In genomic region chr11:76232026-76232665, GRCh38 we compare ENCODE assay signal across 12 cellular contexts. TPM values are rescaled to one million over a fixed set of nuclear protein-coding genes. Genes with fewer than 3 reads are reported as not detected.
A peak's percentile ranks its signal among the peaks of the same experiment; 100 is the strongest.
DNase-seq lines count a peak whose midpoint lies in the region; TF ChIP-seq lines count a peak whose summit lies in the region.
"Had no signal": no experiment of that assay in that cellular context is flagged by ENCODE, and none has a peak within 500 bp of the region (broad histone marks: within the 10 kb centered on the region; RNA-seq: fewer than 3 reads in every experiment).

No MANE protein-coding gene starts in this region.

- no peak overlapping the region for H3K27ac Mint-ChIP-seq in CD14-positive monocyte
- H3K27ac Mint-ChIP-seq: stimulated activated naive CD8-positive, alpha-beta T cell treated with anti-CD3 and anti-CD28 coated beads, Interleukin-15, Interleukin-2, amounts not matched to agents 100 ng/mL and 50 ng/mL, for 24 hours had no signal

- peaks cover 45% of the 10 kb centered on the region for H3K4me1 Mint-ChIP-seq in CD14-positive monocyte

- no peak overlapping the region for H3K27ac ChIP-seq in BLaER1 treated with 17β-estradiol and CSF1 and Interleukin-3, amounts not matched to agents 10 nM and 100 nM
- no peak overlapping the region for H3K27ac ChIP-seq in HEK293 (ENCODE audit: extremely low read depth, low read depth, low read length)
- H3K27ac ChIP-seq in effector memory CD4-positive, alpha-beta T cell (ENCODE audit: insufficient read depth, low read length, poor library complexity, severe bottlenecking), result no peak overlapping the region

- peaks cover 0 to 2% (median 0%) of the 10 kb centered on the region in 7 donors for H3K9me3 Mint-ChIP-seq in CD14-positive monocyte
- H3K9me3 Mint-ChIP-seq: stimulated activated naive CD8-positive, alpha-beta T cell treated with anti-CD3 and anti-CD28 coated beads, Interleukin-15, Interleukin-2, amounts not matched to agents 100 ng/mL and 50 ng/mL, for 24 hours had no signal

- POLR2A ChIA-PET in HEK293 (lab: Yijun Ruan, JAX), result no interaction called here

- peak overlapping the region in 1 of 10 experiments; percentile 4; a peak in 1 of 20 replicates for H3K4me3 ChIP-seq in BLaER1 treated with 17β-estradiol and CSF1 and Interleukin-3, amounts not matched to agents 10 nM and 100 nM
- H3K4me3 ChIP-seq in HEK293 (ENCODE audit: low read depth, low read length), result no peak overlapping the region
- peak overlapping the region; percentile 7 for H3K4me3 ChIP-seq in effector memory CD4-positive, alpha-beta T cell (ENCODE audit: insufficient read depth, low read depth, low read length, poor library complexity, severe bottlenecking)
- H3K4me3 ChIP-seq in BE2C (ENCODE audit: low read depth, low read length), result no peak overlapping the region

- H3K27me3 ChIP-seq in BLaER1 treated with 17β-estradiol and CSF1 and Interleukin-3, amounts not matched to agents 10 nM and 100 nM, result peaks cover 0 to 15% (median 7%) of the 10 kb centered on the region in 11 experiments; a peak in 9 of 22 replicates
- H3K27me3 ChIP-seq in effector memory CD4-positive, alpha-beta T cell (replicated peaks; ENCODE audit: control insufficient read depth, insufficient read depth, low read length, poor library complexity, severe bottlenecking), result no peaks in the 10 kb centered on the region
- H3K27me3 ChIP-seq in BE2C, result no peaks in the 10 kb centered on the region

- TF ChIP-seq CTCF in HEK293 (tag by site-specific recombination; IDR thresholded peaks at IDR 0.05) (no peak), CD14-positive monocyte (IDR thresholded peaks at IDR 0.05) (no peak), BE2C (IDR thresholded peaks at IDR 0.05; ENCODE audit: low read depth, low read length) (no peak)

- H3K9me3 ChIP-seq in BLaER1 treated with 17β-estradiol and CSF1 and Interleukin-3, amounts not matched to agents 10 nM and 100 nM (replicated peaks in 1 of 11), result no peaks in the 10 kb centered on the region
- H3K9me3 ChIP-seq in HEK293 (ENCODE audit: control insufficient read depth, insufficient read depth, low read depth, low read length) (no peaks in the 10 kb centered on the region), BE2C (no peaks in the 10 kb centered on the region)
- H3K9me3 ChIP-seq in effector memory CD4-positive, alpha-beta T cell (ENCODE audit: control insufficient read depth, low read length), result no peaks in the 10 kb centered on the region

- intact Hi-C loops in CD14-positive monocyte (cut with micrococcal nuclease), result loop anchor here in 1 of 2 donors (10.0 kb wide), 1 partner anchor 153 kb away; the partner anchor contains the start of genes GVQW3 and THAP12

- no peaks in the 10 kb centered on the region for H3K36me3 ChIP-seq in BLaER1 treated with 17β-estradiol and CSF1 and Interleukin-3, amounts not matched to agents 10 nM and 100 nM
- H3K36me3 ChIP-seq in HEK293 (ENCODE audit: control insufficient read depth in 2 of 2, insufficient read depth in 1 of 2, low read length in 2 of 2) (no peaks in the 10 kb centered on the region), BE2C (no peaks in the 10 kb centered on the region)
- no peaks in the 10 kb centered on the region for H3K36me3 ChIP-seq in effector memory CD4-positive, alpha-beta T cell (ENCODE audit: control insufficient read depth, insufficient read depth, low read length)

- H3K4me3 Mint-ChIP-seq in CD14-positive monocyte, result no peak overlapping the region
- H3K4me3 Mint-ChIP-seq: stimulated activated naive CD8-positive, alpha-beta T cell treated with anti-CD3 and anti-CD28 coated beads, Interleukin-15, Interleukin-2, amounts not matched to agents 100 ng/mL and 50 ng/mL, for 24 hours had no signal

- H3K36me3 Mint-ChIP-seq in CD14-positive monocyte, result no peaks in the 10 kb centered on the region

- H3K4me1 ChIP-seq in BLaER1 treated with 17β-estradiol and CSF1 and Interleukin-3, amounts not matched to agents 10 nM and 100 nM, result peaks cover 34 to 72% (median 59%) of the 10 kb centered on the region in 10 experiments
- H3K4me1 ChIP-seq in HEK293 (ENCODE audit: control insufficient read depth, insufficient read depth, low read length), result no peaks in the 10 kb centered on the region
- H3K4me1 ChIP-seq in effector memory CD4-positive, alpha-beta T cell (ENCODE audit: control insufficient read depth, insufficient read depth, low read length, poor library complexity, severe bottlenecking), result peaks cover 22% of the 10 kb centered on the region
- H3K4me1 ChIP-seq in BE2C, result peaks cover 24% of the 10 kb centered on the region

- CTCF ChIA-PET in HEK293 (lab: Yijun Ruan, JAX), result interaction anchor here (0.5 to 0.6 kb wide), 3 partner anchors 27 to 118 kb away, joined by 3 to 4 read pairs (median 3); no protein-coding TSS in a partner anchor

- DNase-seq in activated CD4-positive, alpha-beta T cell treated with anti-CD3 and anti-CD28 coated beads, Interleukin-2, amount 50 U/mL, for 48 hours, result peak; percentile 36 to 43
- DNase-seq in effector memory CD4-positive, alpha-beta T cell, result peak; percentile 6 to 24 (median 11)
- DNase-seq in CD14-positive monocyte (ENCODE audit: low spot score) (no peak), BE2C (no peak), COLO668 (lab: John Stamatoyannopoulos, UW; ENCODE audit: unreplicated experiment) (no peak), NCI-H774 (lab: John Stamatoyannopoulos, UW) (no peak)
- DNase-seq: hypothalamus, Karpas-422, NCI-H446 treated with DMSO at 0.1 percent for 48 hours had no signal

- H3K9ac ChIP-seq in BLaER1 treated with 17β-estradiol and CSF1 and Interleukin-3, amounts not matched to agents 10 nM and 100 nM, result peak overlapping the region in 5 of 11 experiments; percentile 11 to 41 (median 26); a peak in 5 of 22 replicates

- peak overlapping the region; percentile 26 to 99 (median 97); a peak in 21 of 22 replicates for H3K4me2 ChIP-seq in BLaER1 treated with 17β-estradiol and CSF1 and Interleukin-3, amounts not matched to agents 10 nM and 100 nM

- peaks cover 0 to 10% (median 4%) of the 10 kb centered on the region in 3 donors for H3K27me3 Mint-ChIP-seq in CD14-positive monocyte (ENCODE audit: low read depth in 3 of 3)

- no peaks in the 10 kb centered on the region for H4K20me1 ChIP-seq in BLaER1 treated with 17β-estradiol and CSF1 and Interleukin-3, amounts not matched to agents 10 nM and 100 nM

TF ChIP-seq in HEK293, 187 proteins besides CTCF, POLR2A, EP300 and RAD21 (continues in another document):
- TF ChIP-seq ZNF292 (tag by site-specific recombination; IDR thresholded peaks at IDR 0.05; ENCODE audit: borderline replicate concordance, low read depth) (no peak), ZIC2 (tag by site-specific recombination; IDR thresholded peaks at IDR 0.05) (peak; percentile 46), TSHZ1 (tag by site-specific recombination; IDR thresholded peaks at IDR 0.05; ENCODE audit: borderline replicate concordance) (no peak), ZNF391 (tag by site-specific recombination; IDR thresholded peaks at IDR 0.05; ENCODE audit: borderline replicate concordance, low read depth) (no peak), ZBTB11 (tag by site-specific recombination; conservative IDR thresholded peaks at IDR 0.05; ENCODE audit: low read depth) (no peak)

RNA-seq across cellular contexts. Expression of gene WNT11, which starts 25.8 kb away (rescaled TPM):
- under 1 TPM; 0.09 to 0.24 TPM for polyA plus RNA-seq in CD14-positive monocyte
- polyA plus RNA-seq in BE2C (2012; ENCODE audit: insufficient read depth, insufficient read length, low read depth), result 1.8 TPM

Comparison
In these comparisons a context has a peak if more than half of its experiments do, and no peak if none do; other contexts are left out.
1. DNase-seq: peak in activated CD4-positive, alpha-beta T cell treated with anti-CD3 and anti-CD28 coated beads, Interleukin-2, amount 50 U/mL, for 48 hours (2 of 2) and effector memory CD4-positive, alpha-beta T cell (3 of 3); none in CD14-positive monocyte (single experiment), BE2C (single experiment), COLO668 (single experiment) and NCI-H774 (single experiment).